In the genomic region with DNA sequence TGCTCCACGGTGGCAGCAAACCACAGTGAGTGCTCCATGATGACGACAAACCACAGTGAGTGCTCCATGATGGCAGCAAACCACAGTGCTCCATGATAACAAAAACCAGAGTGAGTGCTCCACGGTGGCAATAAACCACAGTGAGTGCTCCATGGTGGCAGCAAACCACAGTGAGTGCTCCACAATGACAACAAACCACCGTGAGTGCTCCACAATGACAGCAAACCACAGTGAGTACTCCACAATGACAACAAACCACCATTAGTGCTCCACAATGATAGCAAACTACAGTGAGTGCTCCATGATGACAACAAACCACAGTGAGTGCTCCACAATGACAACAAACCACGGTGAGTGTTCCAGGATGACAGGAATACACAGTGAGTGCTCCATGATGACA, we compare ENCODE assay signal across 33 cellular contexts. TPM values are rescaled to one million over a fixed set of nuclear protein-coding genes. Genes with fewer than 3 reads are reported as not detected.
"Had no signal": no experiment of that assay in that cellular context is flagged by ENCODE, and none has a peak within 500 bp of the region (broad histone marks: within the 10 kb centered on the region; RNA-seq: fewer than 3 reads in every experiment).

No MANE protein-coding gene starts in this region.

- FAIRE-seq: pancreas had no signal

- H3K4me1 ChIP-seq: pancreas, prostate gland, right atrium auricular region, spleen, suprapubic skin, testis, tibial artery, transverse colon, upper lobe of right lung, uterus had no signal

- H3K4me3 ChIP-seq: pancreas, prostate gland, right atrium auricular region, skin epidermis, smooth muscle cell, spleen, suprapubic skin, testis, tibial artery, transverse colon, upper lobe of right lung, uterus had no signal

- H3K36me3 ChIP-seq: neutrophil, pancreas, prostate gland, right atrium auricular region, spleen, suprapubic skin, tibial artery, transverse colon, upper lobe of right lung, uterus had no signal

- ATAC-seq: naive thymus-derived CD8-positive, alpha-beta T cell; natural killer cell treated with Interleukin-12 subunit alpha and Interleukin-12 subunit beta and Interleukin-15 and Interleukin-18, amount 100 ng/mL, for 72 hours; pancreas; sciatic nerve; stimulated activated memory B cell treated with anti-CD40 and anti-IgM and Interleukin-4, amounts not matched to agents 10 μg/mL and 1 μg/mL and 100 μg/mL, for 72 hours; stimulated activated naive CD8-positive, alpha-beta T cell treated with anti-CD3 and anti-CD28 coated beads, Interleukin-15, amount 100 ng/mL, for 72 hours; stimulated activated naive CD8-positive, alpha-beta T cell treated with anti-CD3 and anti-CD28 coated beads, Interleukin-15, Interleukin-2, amounts not matched to agents 100 U/mL and 50 U/mL, for 24 hours; upper lobe of right lung had no signal

- DNase-seq: naive thymus-derived CD8-positive, alpha-beta T cell; nucleus accumbens; pancreas; retina; spleen; stimulated activated CD4-positive, alpha-beta T cell treated with anti-CD3 and anti-CD28 coated beads, Interleukin-12 subunit alpha, Interleukin-12 subunit beta, amount 100 ng/mL, for 4 hours; stimulated activated CD4-positive, alpha-beta T cell treated with anti-CD3 and anti-CD28 coated beads, Interleukin-1b, Interleukin-23, amount 100 ng/mL, for 48 hours; stimulated activated CD4-positive, alpha-beta T cell treated with anti-CD3 and anti-CD28 coated beads, Interleukin-4, amount 100 ng/mL, for 1 hour; stimulated activated CD4-positive, alpha-beta T cell treated with anti-CD3 and anti-CD28 coated beads, Interleukin-4, amount 100 ng/mL, for 4 hours; stimulated activated CD8-positive, alpha-beta memory T cell treated with anti-CD3 and anti-CD28 coated beads, Interleukin-4, amount 100 ng/mL, for 48 hours; stimulated activated naive CD4-positive, alpha-beta T cell; stimulated activated naive CD8-positive, alpha-beta T cell treated with anti-CD3 and anti-CD28 coated beads, Interleukin-15, amount 100 ng/mL, for 72 hours; stimulated activated naive CD8-positive, alpha-beta T cell treated with anti-CD3 and anti-CD28 coated beads, Interleukin-15, Interleukin-2, amounts not matched to agents 100 U/mL and 50 U/mL, for 24 hours; substantia nigra; testis; tibial artery; transverse colon; upper lobe of right lung; uterus had no signal

- H3K27ac ChIP-seq: neutrophil, pancreas, prostate gland, right atrium auricular region, skin epidermis, spleen, suprapubic skin, testis, tibial artery, transverse colon, upper lobe of right lung, uterus had no signal

- H3K4me2 ChIP-seq: smooth muscle cell had no signal

- H3K27me3 ChIP-seq: pancreas, right atrium auricular region, testis, uterus had no signal

- H3K9me3 ChIP-seq: neutrophil, pancreas, prostate gland, right atrium auricular region, suprapubic skin, testis, transverse colon, upper lobe of right lung, uterus had no signal

RNA-seq across cellular contexts. Expression of a gene that starts 36.0 kb away (rescaled TPM):
- total RNA-seq: naive thymus-derived CD8-positive, alpha-beta T cell; neural crest cell; omental fat pad; osteocyte; posterior vena cava; pulmonary artery endothelial cell; right atrium auricular region; suprapubic skin; upper lobe of right lung had no signal
